ENCODE assay signal across 8 cellular contexts in genomic region chr6:32153835-32154513, GRCh38. TPM values are rescaled to one million over a fixed set of nuclear protein-coding genes. Genes with fewer than 3 reads are reported as not detected.
DNase-seq lines count a peak whose midpoint lies in the region; ATAC-seq, FAIRE-seq and TF ChIP-seq lines count a peak whose summit lies in the region.

PPT2 (plus strand) TSS chr6:32154141; CDS start chr6:32154595, 454 bp downstream.

- peak; percentile 93 for DNase-seq in Daoy (ENCODE audit: low read depth)
- peak; percentile 91 for DNase-seq in HTR-8/SVneo (ENCODE audit: insufficient read length, low spot score)
- DNase-seq in activated CD8-positive, alpha-beta memory T cell treated with anti-CD3 and anti-CD28 coated beads, Interleukin-2, amount 50 U/mL, for 4 hours = peak; percentile 73
- DNase-seq in endodermal cell = peak; percentile 95
- peak; percentile 94 for DNase-seq in mesenteric fat pad (ENCODE audit: low spot score)
- DNase-seq in stimulated activated CD8-positive, alpha-beta memory T cell treated with anti-CD3 and anti-CD28 coated beads, Interleukin-12 subunit alpha, Interleukin-12 subunit beta, amount 100 ng/mL, for 24 hours (ENCODE audit: extremely low read depth) = peak; percentile 67

- no peaks in the 10 kb centered on the region for H4K20me1 ChIP-seq in OCI-LY1 (ENCODE audit: insufficient read depth, low read length)

- 0% methylated on average over 12 to 39 of the region's 39 CpGs for WGBS in endodermal cell (ENCODE audit: insufficient coverage in 1 of 2, insufficient read length in 1 of 2), 2 experiments

- H3K79me2 ChIP-seq in OCI-LY1 (ENCODE audit: insufficient read depth, low read length) = no peaks in the 10 kb centered on the region

- H3K9me2 ChIP-seq in OCI-LY1 (ENCODE audit: low read depth, low read length) = no peaks in the 10 kb centered on the region

- peak within 1 kb of the TSS; percentile 88 for H3K4me2 ChIP-seq in OCI-LY1 (ENCODE audit: low read length)

- peak; percentile 92 for FAIRE-seq in HTR-8/SVneo (lab: Jason Lieb, UNC)

- no peak within 1 kb of the TSS for H2AFZ ChIP-seq in OCI-LY1 (ENCODE audit: low read length)

- H3K4me3 ChIP-seq in OCI-LY1 (ENCODE audit: low read depth, low read length, poor library complexity, severe bottlenecking) = peak within 1 kb of the TSS; percentile 80
- H3K4me3 ChIP-seq in endodermal cell (ENCODE audit: low read length) = peak within 1 kb of the TSS; percentile 98

- H3K4me1 ChIP-seq in OCI-LY1 (ENCODE audit: insufficient read depth, low read length, severe bottlenecking) = peaks cover 25% of the 10 kb centered on the region
- H3K4me1 ChIP-seq in endodermal cell (ENCODE audit: control insufficient read depth, insufficient read depth, low read length) = peaks cover 11% of the 10 kb centered on the region

- peaks cover 40% of the 10 kb centered on the region for H3K4me1 Mint-ChIP-seq in endodermal cell

- peaks cover 11% of the 10 kb centered on the region for H3K9me3 Mint-ChIP-seq in endodermal cell

- TF ChIP-seq CTCF in OCI-LY1 (IDR thresholded peaks at IDR 0.05; ENCODE audit: low read length) (0 out of 2 replicates have a peak, but pooled peaks have one; percentile 12), endodermal cell (conservative IDR thresholded peaks at IDR 0.05) (no peak)

- ATAC-seq in HG03095 (IDR thresholded peaks at IDR 0.05; ENCODE audit: unreplicated experiment) = no peak

- H3K9ac ChIP-seq in OCI-LY1 (ENCODE audit: low read length) (peak within 1 kb of the TSS; percentile 78), endodermal cell (ENCODE audit: extremely low read depth, low read length, poor library complexity, severe bottlenecking) (peak within 1 kb of the TSS; percentile 94)

- peaks cover 26% of the 10 kb centered on the region for H3K27me3 Mint-ChIP-seq in endodermal cell (ENCODE audit: insufficient read depth)

- H3K36me3 ChIP-seq in OCI-LY1 (ENCODE audit: insufficient read depth, low read length) (peaks cover 16% of the 10 kb centered on the region), endodermal cell (ENCODE audit: control insufficient read depth, insufficient read depth, low read length) (peaks cover 36% of the 10 kb centered on the region)

- peak within 1 kb of the TSS; percentile 97 for H3K4me3 Mint-ChIP-seq in endodermal cell

- H3F3A ChIP-seq in OCI-LY1 (ENCODE audit: insufficient read depth, low read length) = 0 out of 2 replicates have a peak, but pooled peaks cover 4% of the 10 kb centered on the region

- H3K27ac Mint-ChIP-seq in endodermal cell = peak within 1 kb of the TSS; percentile 98

- H3K27ac ChIP-seq in OCI-LY1 (ENCODE audit: low read depth, low read length, poor library complexity, severe bottlenecking) (peak within 1 kb of the TSS; percentile 4), endodermal cell (ENCODE audit: low read depth, low read length) (peak within 1 kb of the TSS; percentile 77)

- H3K27me3 ChIP-seq in OCI-LY1 (ENCODE audit: insufficient read depth, low read length) = no peaks in the 10 kb centered on the region
- no peaks in the 10 kb centered on the region for H3K27me3 ChIP-seq in endodermal cell (ENCODE audit: control insufficient read depth, insufficient read depth, low read length, poor library complexity, severe bottlenecking)

- H3K9me3 ChIP-seq in OCI-LY1 (ENCODE audit: low read length) = no peaks in the 10 kb centered on the region
- H3K9me3 ChIP-seq in endodermal cell (ENCODE audit: control insufficient read depth, low read length) = peaks cover 16% of the 10 kb centered on the region

- peaks cover 36% of the 10 kb centered on the region for H3K36me3 Mint-ChIP-seq in endodermal cell (ENCODE audit: low read depth)

RNA-seq across cellular contexts. Expression of gene PPT2, which starts in this region (rescaled TPM):
- 29.4 and 145 TPM in 2 replicates for total RNA-seq in Daoy (2014; rRNA removed; shearing (Covaris generic))
- total RNA-seq in endodermal cell = 10 to 100 TPM; 51.1 to 65.3 TPM
- polyA plus RNA-seq in endodermal cell (2013, experiment 1 of 2) = 39.5 TPM
- polyA plus RNA-seq in endodermal cell (2013, experiment 2 of 2) = 33.9 TPM
- total RNA-seq in mesenteric fat pad = 24.4 TPM
